In the genomic region with DNA sequence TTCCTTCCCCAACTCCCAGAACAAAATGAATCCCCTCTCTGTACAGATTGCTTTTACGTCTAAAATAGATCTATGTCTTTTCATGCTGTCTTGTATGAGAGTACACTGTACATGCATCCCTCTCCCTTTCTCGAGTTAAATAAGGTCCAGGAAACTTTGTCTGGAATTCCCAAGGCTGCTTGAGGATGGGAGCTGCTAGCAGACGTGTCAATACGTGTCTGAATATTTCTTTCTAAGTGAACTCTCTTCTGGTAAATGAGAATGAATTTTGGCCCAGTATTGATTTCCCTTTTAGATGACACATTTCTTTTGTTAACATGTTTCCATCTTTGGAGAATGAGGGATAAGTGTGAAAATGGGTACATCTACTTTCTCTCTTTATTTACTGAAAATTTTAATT, we compare ENCODE assay signal across 12 cellular contexts.
"Had no signal": no experiment of that assay in that cellular context is flagged by ENCODE, and none has a peak within 500 bp of the region (broad histone marks: within the 10 kb centered on the region; RNA-seq: fewer than 3 reads in every experiment).

No MANE protein-coding gene starts in this region.

- H3K4me1 Mint-ChIP-seq: endodermal cell; stimulated activated naive B cell treated with anti-CD40 and anti-IgM and Interleukin-4, amounts not matched to agents 10 μg/mL and 1 μg/mL and 100 μg/mL, for 72 hours; stimulated activated naive CD8-positive, alpha-beta T cell treated with anti-CD3 and anti-CD28 coated beads, Interleukin-15, amount 100 ng/mL, for 72 hours had no signal

- ATAC-seq: left lobe of liver; natural killer cell treated with Interleukin-12 subunit alpha and Interleukin-12 subunit beta and Interleukin-15 and Interleukin-18, amount 100 ng/mL, for 72 hours; stimulated activated naive B cell treated with anti-CD40 and anti-IgM and Interleukin-4, amounts not matched to agents 10 μg/mL and 1 μg/mL and 100 μg/mL, for 72 hours; stimulated activated naive CD8-positive, alpha-beta T cell treated with anti-CD3 and anti-CD28 coated beads, Interleukin-15, amount 100 ng/mL, for 72 hours had no signal

- H3K36me3 Mint-ChIP-seq: stimulated activated naive B cell treated with anti-CD40 and anti-IgM and Interleukin-4, amounts not matched to agents 10 μg/mL and 1 μg/mL and 100 μg/mL, for 72 hours had no signal

- H3K27me3 Mint-ChIP-seq: dendritic cell treated with granulocyte-macrophage colony-stimulating factor and Interleukin-4, amounts not matched to agents 40 ng/mL and 50 ng/mL, for 4 days had no signal

- H3K9me3 Mint-ChIP-seq: endodermal cell; natural killer cell treated with Interleukin-12 subunit alpha and Interleukin-12 subunit beta and Interleukin-15 and Interleukin-18, amount 100 ng/mL, for 72 hours had no signal

- H3K4me3 Mint-ChIP-seq: dendritic cell treated with granulocyte-macrophage colony-stimulating factor and Interleukin-4, amounts not matched to agents 40 ng/mL and 50 ng/mL, for 4 days; endodermal cell; natural killer cell treated with Interleukin-12 subunit alpha and Interleukin-12 subunit beta and Interleukin-15 and Interleukin-18, amount 100 ng/mL, for 72 hours; stimulated activated naive B cell treated with anti-CD40 and anti-IgM and Interleukin-4, amounts not matched to agents 10 μg/mL and 1 μg/mL and 100 μg/mL, for 72 hours; stimulated activated naive CD8-positive, alpha-beta T cell treated with anti-CD3 and anti-CD28 coated beads, Interleukin-15, amount 100 ng/mL, for 72 hours had no signal

- H3K27ac Mint-ChIP-seq: dendritic cell treated with granulocyte-macrophage colony-stimulating factor and Interleukin-4, amounts not matched to agents 40 ng/mL and 50 ng/mL, for 4 days; endodermal cell; natural killer cell treated with Interleukin-12 subunit alpha and Interleukin-12 subunit beta and Interleukin-15 and Interleukin-18, amount 100 ng/mL, for 72 hours; stimulated activated naive B cell treated with anti-CD40 and anti-IgM and Interleukin-4, amounts not matched to agents 10 μg/mL and 1 μg/mL and 100 μg/mL, for 72 hours; stimulated activated naive CD8-positive, alpha-beta T cell treated with anti-CD3 and anti-CD28 coated beads, Interleukin-15, amount 100 ng/mL, for 72 hours had no signal

- H3K27ac ChIP-seq: neutrophil had no signal

- DNase-seq: endodermal cell; heart left ventricle; kidney glomerular epithelial cell; stimulated activated CD4-positive, alpha-beta T cell treated with anti-CD3 and anti-CD28 coated beads, Interleukin-2, amount 100 ng/mL, for 24 hours; stimulated activated CD4-positive, alpha-beta T cell treated with anti-CD3 and anti-CD28 coated beads, Interleukin-4, amount 100 ng/mL, for 4 hours; stimulated activated naive B cell treated with anti-CD40 and anti-IgM and Interleukin-4, amounts not matched to agents 10 μg/mL and 1 μg/mL and 100 μg/mL, for 72 hours; stimulated activated naive CD8-positive, alpha-beta T cell treated with anti-CD3 and anti-CD28 coated beads, Interleukin-15, amount 100 ng/mL, for 72 hours; trophoblast cell had no signal
